In the genomic region with DNA sequence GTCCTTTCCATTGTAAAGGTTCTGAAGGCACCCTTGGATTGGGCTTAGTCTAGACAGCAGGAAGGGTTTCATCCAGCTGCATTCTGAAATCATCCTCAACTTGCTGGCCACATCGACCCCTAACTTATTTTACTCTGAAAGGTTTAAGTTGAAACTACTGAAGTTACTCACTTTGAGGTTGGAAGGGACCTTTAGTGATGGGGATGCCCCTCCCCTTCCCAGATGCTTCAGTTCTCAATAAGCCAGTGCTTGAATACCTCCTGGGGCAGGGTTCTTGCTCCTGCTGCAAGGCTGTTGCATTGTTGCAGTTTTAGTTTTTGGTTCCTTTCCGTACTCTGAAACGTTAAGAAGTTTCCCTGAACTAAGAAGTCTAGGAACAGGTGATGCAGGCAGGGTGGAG, we compare ENCODE assay signal across 21 cellular contexts. TPM values are rescaled to one million over a fixed set of nuclear protein-coding genes. Genes with fewer than 3 reads are reported as not detected.
DNase-seq lines count a peak whose midpoint lies in the region; ATAC-seq, FAIRE-seq and TF ChIP-seq lines count a peak whose summit lies in the region.
"Had no signal": no experiment of that assay in that cellular context is flagged by ENCODE, and none has a peak within 500 bp of the region (broad histone marks: within the 10 kb centered on the region; RNA-seq: fewer than 3 reads in every experiment).

No MANE protein-coding gene starts in this region.

- TF ChIP-seq POLR2A in GM12892 (IDR thresholded peaks at IDR 0.05; ENCODE audit: low read depth, low read length) (no peak), sigmoid colon (IDR thresholded peaks at IDR 0.05) (no peak)

- H3K4me1 Mint-ChIP-seq in activated T-cell treated with anti-CD3 and anti-CD28 coated beads, Interleukin-2, amount 50 U/mL, for 72 hours (ENCODE audit: low read depth) = peaks cover 22% of the 10 kb centered on the region

- H3K4me3 ChIP-seq in sigmoid colon = no peak overlapping the region
- H3K4me3 ChIP-seq: BLaER1, MG63 had no signal

- no peaks in the 10 kb centered on the region for H3K27me3 Mint-ChIP-seq in activated T-cell treated with anti-CD3 and anti-CD28 coated beads, Interleukin-2, amount 50 U/mL, for 72 hours (ENCODE audit: low read depth)

- peak; percentile 16 to 43 for DNase-seq in activated T-cell treated with anti-CD3 and anti-CD28 coated beads, Interleukin-2, amount 50 U/mL, for 72 hours
- DNase-seq in activated T-cell treated with anti-CD3 and anti-CD28 coated beads, Interleukin-2, amount 50 U/mL, for 1 hour = no peak
- DNase-seq in GM12892 (ENCODE audit: insufficient read length) (no peak), sigmoid colon (peak; percentile 9), COLO829 (ENCODE audit: low spot score) (no peak), middle frontal gyrus (ENCODE audit: extremely low spot score, low spot score) (no peak)
- DNase-seq: Calu3; CD4-positive, alpha-beta memory T cell; GF-D8; GOT3; Kasumi-1; MG63; NCI-H1048; NCI-H1436; NCI-H1930; NCI-H226 had no signal

- no peak overlapping the region for H3K27ac ChIP-seq in sigmoid colon
- H3K27ac ChIP-seq: BLaER1 had no signal

- no peak for TF ChIP-seq EP300 in sigmoid colon (IDR thresholded peaks at IDR 0.05)

- peaks cover 0 to 3% (median 0%) of the 10 kb centered on the region in 3 donors for H3K27me3 ChIP-seq in sigmoid colon
- H3K27me3 ChIP-seq: BLaER1, MG63 had no signal

- TF ChIP-seq CTCF in sigmoid colon (IDR thresholded peaks at IDR 0.05) = no peak

- intact Hi-C loops in sigmoid colon (cut with DNase I) = no loop called here

- no peaks in the 10 kb centered on the region for H3K36me3 Mint-ChIP-seq in activated T-cell treated with anti-CD3 and anti-CD28 coated beads, Interleukin-2, amount 50 U/mL, for 72 hours (ENCODE audit: insufficient read depth in 2 of 2)
- H3K36me3 Mint-ChIP-seq: CD4-positive, alpha-beta memory T cell had no signal

- H3K9me3 Mint-ChIP-seq in activated T-cell treated with anti-CD3 and anti-CD28 coated beads, Interleukin-2, amount 50 U/mL, for 72 hours = no peaks in the 10 kb centered on the region
- H3K9me3 Mint-ChIP-seq: CD4-positive, alpha-beta memory T cell had no signal

- ATAC-seq in activated T-cell treated with anti-CD3 and anti-CD28 coated beads, Interleukin-2, amount 50 U/mL, for 72 hours (replicated peaks in 1 of 2) = peak; percentile 76 to 87
- peak; percentile 70 for ATAC-seq in HG02870 (IDR thresholded peaks at IDR 0.05; ENCODE audit: unreplicated experiment)
- no peak for ATAC-seq in GM19035 (IDR thresholded peaks at IDR 0.05; ENCODE audit: unreplicated experiment)
- ATAC-seq: HCT116 had no signal

- H3K9me3 ChIP-seq in sigmoid colon = no peaks in the 10 kb centered on the region
- H3K9me3 ChIP-seq: BLaER1, MG63 had no signal

- H3K36me3 ChIP-seq in sigmoid colon = no peaks in the 10 kb centered on the region
- H3K36me3 ChIP-seq: BLaER1, MG63 had no signal

- H3K27ac Mint-ChIP-seq in activated T-cell treated with anti-CD3 and anti-CD28 coated beads, Interleukin-2, amount 50 U/mL, for 72 hours = no peak overlapping the region

- no peak overlapping the region for H3K4me3 Mint-ChIP-seq in activated T-cell treated with anti-CD3 and anti-CD28 coated beads, Interleukin-2, amount 50 U/mL, for 72 hours
- H3K4me3 Mint-ChIP-seq: CD4-positive, alpha-beta memory T cell had no signal

- FAIRE-seq in GM12892 (lab: Jason Lieb, UNC) = peak; percentile 72

- 58 to 60% methylated on average over 3 of the region's 3 CpGs for WGBS in sigmoid colon, 2 donors

- H3K4me1 ChIP-seq in sigmoid colon = peaks cover 0 to 5% (median 5%) of the 10 kb centered on the region in 4 donors

RNA-seq across cellular contexts. Expression of gene FGD5, which starts 26.4 kb away (rescaled TPM):
- not detected for total RNA-seq in activated T-cell treated with anti-CD3 and anti-CD28 coated beads, Interleukin-2, amount 50 U/mL, for 72 hours
- 0.06 TPM for polyA plus RNA-seq in GM12892 (2012; ENCODE audit: missing spikeins)
- total RNA-seq in sigmoid colon = 10 to 100 TPM in 1 of 4 donors, 1 to 10 TPM in 3; 6.4 to 18.6 (median 7.6) TPM
- 1 to 10 TPM; 2.1 to 5.5 (median 3.6) TPM for polyA plus RNA-seq in sigmoid colon
- total RNA-seq: A673, Calu3 had no signal
- polyA plus RNA-seq: CD4-positive, alpha-beta memory T cell had no signal

Comparison
In these comparisons a context has a peak if more than half of its experiments do, and no peak if none do; other contexts are left out.
1. DNase-seq: peak in activated T-cell treated with anti-CD3 and anti-CD28 coated beads, Interleukin-2, amount 50 U/mL, for 72 hours (2 of 2) and sigmoid colon (single experiment); none in activated T-cell treated with anti-CD3 and anti-CD28 coated beads, Interleukin-2, amount 50 U/mL, for 1 hour (single experiment), GM12892 (single experiment), COLO829 (single experiment) and middle frontal gyrus (single experiment).
2. RNA of gene FGD5, which starts 26.4 kb away (total RNA-seq): 6.4 to 18.6 TPM in sigmoid colon; not detected in activated T-cell treated with anti-CD3 and anti-CD28 coated beads, Interleukin-2, amount 50 U/mL, for 72 hours; every median in the first group is over 4 times any median in the second.